Comparison of ENCODE assay signal across 22 cellular contexts in the genomic region with DNA sequence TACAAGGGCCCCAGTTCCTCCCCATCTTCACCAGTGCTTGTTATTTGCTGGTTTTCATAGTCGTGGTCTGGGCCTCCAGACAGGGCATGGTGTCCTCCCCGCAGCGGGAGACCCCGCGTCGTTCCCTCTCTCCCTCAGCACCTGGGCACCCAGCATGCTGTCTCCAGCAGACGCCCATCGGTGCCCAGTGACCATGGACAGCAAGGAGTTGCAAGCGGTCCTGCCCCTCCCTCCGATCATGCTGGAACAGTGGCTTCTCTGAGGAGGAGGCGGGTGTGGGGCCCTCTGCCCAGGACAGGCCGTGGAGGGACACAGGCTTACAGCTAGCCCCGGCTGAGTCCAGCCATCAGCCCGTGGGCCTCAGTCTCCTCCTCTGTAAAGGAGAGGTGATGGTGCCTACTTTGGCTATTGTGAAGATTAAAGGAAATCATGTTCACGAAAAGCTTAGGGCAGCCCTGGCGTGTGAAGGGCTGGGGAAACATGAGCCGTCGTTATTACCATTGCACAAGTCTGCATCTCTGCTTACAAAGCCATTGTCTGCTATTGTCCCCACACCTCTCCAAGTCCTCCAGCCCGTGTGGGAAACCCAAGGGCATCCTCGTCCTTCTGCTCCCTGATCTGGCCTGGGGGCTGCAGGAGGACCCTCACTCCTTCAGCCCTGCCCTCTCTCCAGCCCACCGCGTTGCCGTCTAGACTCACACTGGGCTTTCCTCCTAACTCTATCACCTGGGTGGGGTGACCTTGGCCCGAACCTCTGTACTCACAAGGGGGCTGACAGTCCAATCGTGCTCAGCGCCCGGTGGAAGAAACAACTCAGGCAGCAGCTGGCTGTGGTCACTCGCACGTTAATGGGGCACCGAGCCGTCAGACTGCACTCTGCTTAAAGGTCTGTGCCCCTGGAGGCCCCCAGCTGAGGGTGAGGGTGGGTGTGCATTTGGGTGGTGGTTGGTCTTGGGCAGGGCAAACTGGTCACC. TPM values are rescaled to one million over a fixed set of nuclear protein-coding genes. Genes with fewer than 3 reads are reported as not detected.
"Had no signal": no experiment of that assay in that cellular context is flagged by ENCODE, and none has a peak within 500 bp of the region (broad histone marks: within the 10 kb centered on the region; RNA-seq: fewer than 3 reads in every experiment).

No MANE protein-coding gene starts in this region.

- H3K9me3 ChIP-seq: colonic mucosa, heart right ventricle, mucosa of descending colon, psoas muscle, right lobe of liver, tibial artery, upper lobe of left lung, uterus had no signal

- ATAC-seq: heart right ventricle; left lobe of liver; mucosa of descending colon; naive thymus-derived CD8-positive, alpha-beta T cell; psoas muscle; right lobe of liver; stimulated activated memory B cell treated with anti-CD40 and anti-IgM and Interleukin-4, amounts not matched to agents 10 μg/mL and 1 μg/mL and 100 μg/mL, for 72 hours had no signal

- H3K4me1 ChIP-seq: colonic mucosa, psoas muscle, right lobe of liver had no signal

- H3K4me3 ChIP-seq: colonic mucosa, dorsolateral prefrontal cortex, heart right ventricle, mucosa of descending colon, psoas muscle, right lobe of liver, tibial artery, upper lobe of left lung, uterus had no signal

- DNase-seq: colonic mucosa; dorsolateral prefrontal cortex; effector CD8-positive, alpha-beta T cell; heart right ventricle; hypothalamus; mammary epithelial cell; mucosa of descending colon; naive thymus-derived CD8-positive, alpha-beta T cell; occipital lobe; psoas muscle; retina; right lobe of liver; stimulated activated CD4-positive, alpha-beta T cell treated with anti-CD3 and anti-CD28 coated beads, Interleukin-4, amount 100 ng/mL, for 1 hour; tibial artery; uterus had no signal

- H3K36me3 ChIP-seq: colonic mucosa, heart right ventricle, right lobe of liver, tibial artery, upper lobe of left lung, uterus had no signal

- H3K27me3 ChIP-seq: colonic mucosa had no signal

- H3K27ac ChIP-seq: colonic mucosa, dorsolateral prefrontal cortex, heart right ventricle, psoas muscle, right lobe of liver, tibial artery, upper lobe of left lung, uterus had no signal

RNA-seq across cellular contexts. Expression of a gene that starts 29.9 kb away (rescaled TPM):
- total RNA-seq: colonic mucosa; frontal cortex; glomerular endothelial cell; left lobe of liver; mucosa of descending colon; naive thymus-derived CD8-positive, alpha-beta T cell; occipital lobe; right lobe of liver; temporal lobe; upper lobe of left lung had no signal

RNA-seq across cellular contexts. Expression of a gene that starts 58.6 kb away (rescaled TPM):
- total RNA-seq: colonic mucosa; glomerular endothelial cell; heart right ventricle; left lobe of liver; lower leg skin; mammary epithelial cell; mucosa of descending colon; naive thymus-derived CD8-positive, alpha-beta T cell; psoas muscle; upper lobe of left lung; uterus had no signal
